In genomic region chr13:114275309-114275708, GRCh38 we compare ENCODE assay signal across 13 cellular contexts.
"Had no signal": no experiment of that assay in that cellular context is flagged by ENCODE, and none has a peak within 500 bp of the region (broad histone marks: within the 10 kb centered on the region; RNA-seq: fewer than 3 reads in every experiment).

No MANE protein-coding gene starts in this region.

- H3K27ac ChIP-seq: lower lobe of right lung, parathyroid adenoma, skin epidermis had no signal

- DNase-seq: activated CD4-positive, alpha-beta memory T cell treated with anti-CD3 and anti-CD28 coated beads, Interleukin-2, amount 10 ng/mL, durations not matched to agents 7 days and 5 days; activated CD4-positive, alpha-beta T cell treated with anti-CD3 and anti-CD28 coated beads for 1 hour; activated naive CD4-positive, alpha-beta T cell treated with anti-CD3 and anti-CD28 coated beads for 36 hours; cortex of kidney; endodermal cell; erythroblast; immature natural killer cell; lower lobe of right lung; naive B cell; retina; T-helper 1 cell had no signal

- ATAC-seq: lower lobe of right lung had no signal
